Comparison of ENCODE assay signal across 8 cellular contexts in the genomic region with DNA sequence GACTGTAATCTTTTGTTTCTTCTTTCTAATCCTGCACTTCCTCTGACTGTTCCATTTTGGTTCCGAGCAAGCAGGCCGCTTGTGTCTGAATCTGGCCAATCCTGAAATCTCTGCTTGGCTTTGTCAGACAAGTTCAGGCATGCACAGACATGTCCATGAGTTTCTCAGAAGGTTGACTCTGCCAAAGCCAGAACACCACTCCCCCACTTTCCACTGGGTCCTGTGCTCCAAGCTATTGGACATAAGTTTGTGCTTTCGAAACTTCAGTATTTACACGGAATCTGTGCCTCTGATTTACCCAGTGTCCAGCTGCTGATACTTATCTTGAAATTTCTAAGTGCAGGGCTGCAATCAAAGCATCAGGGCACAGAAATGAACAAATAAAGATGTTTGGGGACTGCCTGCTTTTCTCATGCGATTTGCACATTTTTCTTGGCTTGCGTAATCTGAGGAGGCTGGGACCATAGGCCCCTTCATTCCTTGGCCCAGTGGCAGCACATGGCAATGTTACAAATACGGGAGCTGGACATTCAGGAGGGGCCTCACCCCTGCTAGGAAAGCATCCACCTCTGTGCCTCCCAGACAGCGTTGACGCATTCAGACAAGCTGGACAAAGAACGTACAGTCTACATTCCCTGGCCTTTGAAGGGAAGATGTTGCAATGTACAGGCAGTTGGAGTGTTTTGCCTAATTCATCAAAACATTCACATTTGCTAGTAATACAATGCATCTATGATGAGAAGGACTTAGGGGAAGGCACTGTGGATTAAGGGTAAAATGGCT.
A peak's percentile ranks its signal among the peaks of the same experiment; 100 is the strongest.
DNase-seq lines count a peak whose midpoint lies in the region; ATAC-seq and TF ChIP-seq lines count a peak whose summit lies in the region.

No MANE protein-coding gene starts in this region.

- peak; percentile 84 for ATAC-seq in left lung
- ATAC-seq in PC-3 = no peak
- ATAC-seq in GM21717 (IDR thresholded peaks at IDR 0.05; ENCODE audit: unreplicated experiment) = no peak

- dilution Hi-C loops in mammary epithelial cell (cut with HindIII; ENCODE audit: low sequenced_read_pairs) = no loop called here

- no peaks in the 10 kb centered on the region for H3K9me2 ChIP-seq in PC-3 (replicated peaks; ENCODE audit: low read length)

- H3K9me3 ChIP-seq in mammary epithelial cell (replicated peaks; ENCODE audit: insufficient read depth, low read length) = no peaks in the 10 kb centered on the region
- H3K9me3 ChIP-seq in left lung = no peaks in the 10 kb centered on the region
- H3K9me3 ChIP-seq in thyroid gland = no peaks in the 10 kb centered on the region
- H3K9me3 ChIP-seq in PC-3 (ENCODE audit: low read length) = no peaks in the 10 kb centered on the region

- no peak for TF ChIP-seq POLR2A in thyroid gland (IDR thresholded peaks at IDR 0.05)

- H3K27me3 ChIP-seq in mammary epithelial cell (ENCODE audit: insufficient read depth, low read length) (no peaks in the 10 kb centered on the region), left lung (no peaks in the 10 kb centered on the region), thyroid gland (no peaks in the 10 kb centered on the region), PC-3 (ENCODE audit: low read length) (no peaks in the 10 kb centered on the region)

- H3F3A ChIP-seq in PC-3 (ENCODE audit: low read length, unreplicated experiment) = no peaks in the 10 kb centered on the region

- peak overlapping the region; percentile 70 for H3K4me2 ChIP-seq in mammary epithelial cell (ENCODE audit: insufficient read depth, low read depth, low read length)
- no peak overlapping the region for H3K4me2 ChIP-seq in PC-3 (ENCODE audit: low read length)

- no peaks in the 10 kb centered on the region for H4K20me1 ChIP-seq in mammary epithelial cell (ENCODE audit: insufficient read depth, low read length)
- H4K20me1 ChIP-seq in PC-3 (ENCODE audit: low read length) = no peaks in the 10 kb centered on the region

- H3K4me3 ChIP-seq in mammary epithelial cell (replicated peaks in 1 of 3; ENCODE audit: insufficient read depth in 1 of 3, low read depth in 2 of 3, low read length in 3 of 3) (peak overlapping the region in 1 of 3 experiments; percentile 6), left lung (no peak overlapping the region), thyroid gland (replicated peaks in 1 of 3) (no peak overlapping the region), PC-3 (ENCODE audit: low read length) (no peak overlapping the region)

- H2AFZ ChIP-seq in mammary epithelial cell (ENCODE audit: low read depth, low read length) = peak overlapping the region; percentile 65
- no peak overlapping the region for H2AFZ ChIP-seq in PC-3 (ENCODE audit: low read length)

- TF ChIP-seq CTCF in mammary epithelial cell (conservative IDR thresholded peaks at IDR 0.05 in 1 of 2, IDR thresholded peaks at IDR 0.05 in 1 of 2; ENCODE audit: extremely low read depth in 1 of 2, insufficient read depth in 1 of 2, low read depth in 1 of 2, low read length in 2 of 2) (no peak), left lung (IDR thresholded peaks at IDR 0.05) (no peak), thyroid gland (IDR thresholded peaks at IDR 0.05) (no peak), PC-3 (conservative IDR thresholded peaks at IDR 0.05; ENCODE audit: low read depth, low read length) (no peak)

- H3K27ac ChIP-seq in mammary epithelial cell (ENCODE audit: insufficient read depth, low read depth, low read length) = peak overlapping the region; percentile 95
- H3K27ac ChIP-seq in left lung = peak overlapping the region; percentile 30 to 79
- no peak overlapping the region for H3K27ac ChIP-seq in thyroid gland
- no peak overlapping the region for H3K27ac ChIP-seq in PC-3 (ENCODE audit: low read length)

- peak; percentile 19 for DNase-seq in DMS153 (lab: John Stamatoyannopoulos, UW)
- DNase-seq in DMS153 treated with DMSO at 0.1 percent for 48 hours (lab: John Stamatoyannopoulos, UW; ENCODE audit: unreplicated experiment) = no peak
- DNase-seq in mammary epithelial cell = peak; percentile 98
- peak in 1 of 2 donors; percentile 68 for DNase-seq in left lung
- peak; percentile 11 to 16 for DNase-seq in thyroid gland
- no peak for DNase-seq in PC-3
- no peak for DNase-seq in NCI-H146 (lab: John Stamatoyannopoulos, UW)

- H3K4me1 ChIP-seq in mammary epithelial cell (ENCODE audit: insufficient read depth, low read length) = peaks cover 54% of the 10 kb centered on the region
- H3K4me1 ChIP-seq in left lung = peaks cover 0 to 11% of the 10 kb centered on the region in 2 donors
- no peaks in the 10 kb centered on the region for H3K4me1 ChIP-seq in thyroid gland
- H3K4me1 ChIP-seq in PC-3 (ENCODE audit: insufficient read depth, low read length) = peaks cover 20% of the 10 kb centered on the region

- intact Hi-C loops in mammary epithelial cell (cut with micrococcal nuclease) = loop anchor here (5.0 kb wide), 1 partner anchor 53 kb away; no protein-coding TSS in a partner anchor
- intact Hi-C loops in left lung (cut with DNase I) = no loop called here
- intact Hi-C loops in thyroid gland (cut with DNase I) = no loop called here
- intact Hi-C loops in PC-3 (cut with micrococcal nuclease) = no loop called here

- BruUV-seq in mammary epithelial cell (replicated peaks; lab: Mats Ljungman, UMichigan) = TSS peak; percentile 16
- no TSS peak for BruUV-seq in PC-3 (replicated peaks; lab: Mats Ljungman, UMichigan)

- in situ Hi-C loops in mammary epithelial cell (cut with MboI; ENCODE audit: low sequenced_read_pairs in 2 of 2) = loop anchor here in 1 of 2 donors (10.0 kb wide), 1 partner anchor 160 kb away; no protein-coding TSS in a partner anchor

- H3K9ac ChIP-seq in mammary epithelial cell (ENCODE audit: insufficient read depth, low read length) (peak overlapping the region; percentile 78), PC-3 (ENCODE audit: low read length) (no peak overlapping the region)

- 4% methylated on average over 9 of the region's 10 CpGs for WGBS in mammary epithelial cell (ENCODE audit: low coverage, missing lambda C conversion rate)
- 59 to 72% methylated on average over 10 of the region's 10 CpGs for WGBS in thyroid gland, 2 donors

- CTCF ChIA-PET in mammary epithelial cell (lab: Charles Lee; ENCODE audit: low non-redundant PET) = no interaction called here
- CTCF ChIA-PET in PC-3 (lab: Charles Lee) = no interaction called here

- H3K79me2 ChIP-seq in mammary epithelial cell (ENCODE audit: insufficient read depth, low read length) (no peaks in the 10 kb centered on the region), PC-3 (ENCODE audit: low read length) (no peaks in the 10 kb centered on the region)

- H3K36me3 ChIP-seq in mammary epithelial cell (ENCODE audit: insufficient read depth, low read length) (no peaks in the 10 kb centered on the region), left lung (no peaks in the 10 kb centered on the region), thyroid gland (no peaks in the 10 kb centered on the region), PC-3 (ENCODE audit: low read depth, low read length) (no peaks in the 10 kb centered on the region)

- POLR2A ChIA-PET in PC-3 (lab: Charles Lee; ENCODE audit: unreplicated experiment) = no interaction called here

Comparison
In these comparisons a context has a peak if more than half of its experiments do, and no peak if none do; other contexts are left out.
1. DNase-seq: peak in DMS153 (single experiment), mammary epithelial cell (single experiment) and thyroid gland (2 of 2); none in DMS153 treated with DMSO at 0.1 percent for 48 hours (single experiment), PC-3 (single experiment) and NCI-H146 (single experiment).
2. H3K27ac ChIP-seq: peak in mammary epithelial cell (single experiment) and left lung (2 of 2); none in thyroid gland (0 of 3) and PC-3 (single experiment).